10 cellular contexts compared by ENCODE assay signal in genomic region chrX:24479924-24480722, GRCh38. TPM values are rescaled to one million over a fixed set of nuclear protein-coding genes. Genes with fewer than 3 reads are reported as not detected.
DNase-seq lines count a peak whose midpoint lies in the region; ATAC-seq, FAIRE-seq and TF ChIP-seq lines count a peak whose summit lies in the region.
"Had no signal": no experiment of that assay in that cellular context is flagged by ENCODE, and none has a peak within 500 bp of the region (broad histone marks: within the 10 kb centered on the region; RNA-seq: fewer than 3 reads in every experiment).

No MANE protein-coding gene starts in this region.

- peaks cover 71 to 86% of the 10 kb centered on the region in 2 donors for H3K4me1 Mint-ChIP-seq in immature natural killer cell

- H3K9me3 Mint-ChIP-seq in immature natural killer cell: no peaks in the 10 kb centered on the region

- H3K36me3 Mint-ChIP-seq in immature natural killer cell: no peaks in the 10 kb centered on the region

- peak; percentile 88 for ATAC-seq in HG03097 (IDR thresholded peaks at IDR 0.05; ENCODE audit: low FRiP score, unreplicated experiment)

- H3K27ac Mint-ChIP-seq in immature natural killer cell: peak overlapping the region; percentile 84 to 97 (median 94)

- H3K27me3 Mint-ChIP-seq in immature natural killer cell (ENCODE audit: low read depth in 3 of 3): peaks cover 3 to 6% (median 5%) of the 10 kb centered on the region in 3 donors
- H3K27me3 Mint-ChIP-seq: brain had no signal

- peak; percentile 13 for DNase-seq in NCI-H2171 treated with DMSO at 0.1 percent for 48 hours (lab: John Stamatoyannopoulos, UW)
- no peak for DNase-seq in NCI-H2171 (lab: John Stamatoyannopoulos, UW)
- DNase-seq in NCI-H748 (lab: John Stamatoyannopoulos, UW; ENCODE audit: unreplicated experiment): peak; percentile 75
- peak; percentile 62 for DNase-seq in activated CD8-positive, alpha-beta memory T cell treated with anti-CD3 and anti-CD28 coated beads, Interleukin-2, amount 50 U/mL, for 4 hours
- peak; percentile 80 to 85 (median 82) for DNase-seq in immature natural killer cell
- DNase-seq in stimulated activated CD8-positive, alpha-beta memory T cell treated with anti-CD3 and anti-CD28 coated beads, Interleukin-7, amount 100 ng/mL, for 48 hours (ENCODE audit: extremely low read depth in 1 of 2, low read depth in 1 of 2): peak; percentile 30 to 61
- no peak for DNase-seq in D721Med (ENCODE audit: insufficient read length, low spot score)

- no peak for FAIRE-seq in D721Med (lab: Jason Lieb, UNC)
- FAIRE-seq: A204.1 had no signal

- TF ChIP-seq CTCF in D721Med (IDR thresholded peaks at IDR 0.05; ENCODE audit: insufficient read depth, missing control alignments): no peak

- peak overlapping the region; percentile 69 to 82 (median 78) for H3K4me3 Mint-ChIP-seq in immature natural killer cell
- H3K4me3 Mint-ChIP-seq: brain had no signal

RNA-seq across cellular contexts. Expression of gene PDK3, which starts 15.0 kb away (rescaled TPM):
- polyA plus RNA-seq in immature natural killer cell: 10 to 100 TPM; 48.4 to 65.8 (median 59.6) TPM

Comparison
In these comparisons a context has a peak if more than half of its experiments do, and no peak if none do; other contexts are left out.
1. DNase-seq: peak in NCI-H2171 treated with DMSO at 0.1 percent for 48 hours (single experiment), NCI-H748 (single experiment), activated CD8-positive, alpha-beta memory T cell treated with anti-CD3 and anti-CD28 coated beads, Interleukin-2, amount 50 U/mL, for 4 hours (single experiment), immature natural killer cell (3 of 3) and stimulated activated CD8-positive, alpha-beta memory T cell treated with anti-CD3 and anti-CD28 coated beads, Interleukin-7, amount 100 ng/mL, for 48 hours (2 of 2); none in NCI-H2171 (single experiment) and D721Med (single experiment).